In the genomic region with DNA sequence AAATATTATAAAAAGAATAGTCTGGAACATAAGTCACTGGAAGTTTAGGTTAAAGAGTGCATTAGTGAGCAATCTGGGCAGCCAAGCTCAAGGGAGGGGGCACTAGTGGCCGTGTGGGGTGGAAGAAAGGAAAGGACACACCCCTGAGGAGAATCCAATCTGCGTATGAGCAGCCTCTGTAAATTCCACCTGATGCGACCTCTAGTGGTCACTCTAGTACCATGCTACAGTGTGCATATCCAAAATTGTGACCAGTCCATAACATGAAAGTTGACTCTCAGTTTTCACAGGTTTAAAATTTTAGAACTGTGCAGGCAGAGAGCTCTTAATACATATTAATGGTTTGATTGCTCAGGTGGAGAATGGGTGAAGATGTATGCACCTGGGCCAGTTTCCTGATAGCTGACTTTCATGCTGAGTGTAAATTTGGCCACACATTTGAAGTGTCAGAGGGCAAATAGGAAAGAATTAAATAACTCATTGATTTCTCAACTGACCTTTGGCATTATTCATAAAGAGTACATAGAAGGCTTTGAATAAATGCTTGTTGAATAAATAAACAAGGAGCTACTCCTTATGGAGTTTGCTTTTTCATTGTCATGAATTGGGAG, we compare ENCODE assay signal across 8 cellular contexts.
DNase-seq lines count a peak whose midpoint lies in the region; ATAC-seq, FAIRE-seq and TF ChIP-seq lines count a peak whose summit lies in the region.

No MANE protein-coding gene starts in this region.

- CTCF ChIA-PET in HCT116 (lab: Charles Lee), result interaction anchor here (0.6 to 3.0 kb wide), 15 partner anchors 10 to 314 kb away, joined by 3 to 19 read pairs (median 3); no protein-coding TSS in a partner anchor

- no peak for FAIRE-seq in small intestine (lab: Jason Lieb, UNC)

- peak; percentile 32 to 89 (median 86); a peak in 5 of 6 replicates for TF ChIP-seq CTCF in HCT116 (IDR thresholded peaks at IDR 0.05 in 2 of 3, conservative IDR thresholded peaks at IDR 0.05 in 1 of 3; ENCODE audit: borderline replicate concordance in 1 of 3, insufficient read depth in 1 of 3, low read depth in 2 of 3, low read length in 2 of 3)
- TF ChIP-seq CTCF in LNCAP (IDR thresholded peaks at IDR 0.05), result peak; percentile 84
- TF ChIP-seq CTCF in RWPE2 (IDR thresholded peaks at IDR 0.05; ENCODE audit: poor library complexity, severe bottlenecking), result peak; percentile 84

- H3K4me1 ChIP-seq in HCT116 (ENCODE audit: control insufficient read depth in 1 of 2, insufficient read depth in 2 of 2, low read length in 2 of 2) (no peaks in the 10 kb centered on the region), RWPE2 (ENCODE audit: insufficient read depth, poor library complexity, severe bottlenecking) (peaks cover 23% of the 10 kb centered on the region), adipocyte (ENCODE audit: control insufficient read depth, insufficient read depth, low read length) (peaks cover 20% of the 10 kb centered on the region), right cardiac atrium (ENCODE audit: control insufficient read depth, insufficient read depth, low read length) (no peaks in the 10 kb centered on the region), small intestine (ENCODE audit: control insufficient read depth in 2 of 2, insufficient read depth in 1 of 2, low read depth in 1 of 2, low read length in 1 of 2) (no peaks in the 10 kb centered on the region)

- H3K4me3 ChIP-seq in HCT116 (replicated peaks in 1 of 2; ENCODE audit: low read depth in 1 of 2, low read length in 2 of 2) (no peak overlapping the region), RWPE2 (ENCODE audit: severe bottlenecking) (no peak overlapping the region), adipocyte (ENCODE audit: low read length) (no peak overlapping the region), right cardiac atrium (ENCODE audit: low read length) (no peak overlapping the region), small intestine (ENCODE audit: low read depth in 1 of 2, low read length in 2 of 2) (no peak overlapping the region)

- RAD21 ChIA-PET in HCT116 (lab: Charles Lee; ENCODE audit: low non-redundant PET in 1 of 2, low total read pairs in 2 of 2, uncharacterized antibody in 2 of 2, unreplicated experiment in 2 of 2), result no interaction called here

- BruUV-seq in HCT116 (replicated peaks; lab: Mats Ljungman, UMichigan), result no TSS peak

- H3K9ac ChIP-seq in HCT116 (ENCODE audit: low read length) (no peak overlapping the region), adipocyte (ENCODE audit: low read length) (no peak overlapping the region)

- WGBS in right cardiac atrium, result 0% methylated on average over 3 of the region's 3 CpGs
- WGBS in small intestine, 3 donors, result 0% methylated on average over 3 of the region's 3 CpGs

- no peaks in the 10 kb centered on the region; the same call in 1 of the 2 replicates for H3K27me3 ChIP-seq in HCT116 (ENCODE audit: insufficient read depth, low read length)
- no peaks in the 10 kb centered on the region for H3K27me3 ChIP-seq in RWPE2 (ENCODE audit: insufficient read depth, poor library complexity, severe bottlenecking)
- no peaks in the 10 kb centered on the region for H3K27me3 ChIP-seq in adipocyte (replicated peaks; ENCODE audit: control insufficient read depth, insufficient read depth, low read length)
- no peaks in the 10 kb centered on the region for H3K27me3 ChIP-seq in right cardiac atrium (ENCODE audit: control insufficient read depth, insufficient read depth)
- H3K27me3 ChIP-seq in small intestine (ENCODE audit: control insufficient read depth in 2 of 2, insufficient read depth in 2 of 2, low read length in 2 of 2), result no peaks in the 10 kb centered on the region

- H3K36me3 ChIP-seq in HCT116 (ENCODE audit: control insufficient read depth in 1 of 2, insufficient read depth in 2 of 2, low read length in 2 of 2), result no peaks in the 10 kb centered on the region
- no peaks in the 10 kb centered on the region; the same call in 1 of the 2 replicates for H3K36me3 ChIP-seq in RWPE2 (ENCODE audit: low read depth)
- H3K36me3 ChIP-seq in adipocyte (ENCODE audit: control insufficient read depth, insufficient read depth, low read length, severe bottlenecking), result no peaks in the 10 kb centered on the region
- no peaks in the 10 kb centered on the region for H3K36me3 ChIP-seq in small intestine (ENCODE audit: control insufficient read depth in 2 of 2, insufficient read depth in 2 of 2, low read length in 2 of 2)

- TF ChIP-seq POLR2A in HCT116 (IDR thresholded peaks at IDR 0.05; ENCODE audit: borderline replicate concordance, extremely low read depth, insufficient read depth, insufficient read length), result no peak

- no peak overlapping the region for H3K27ac ChIP-seq in HCT116 (ENCODE audit: low read depth, low read length)
- H3K27ac ChIP-seq in RWPE2 (ENCODE audit: poor library complexity, severe bottlenecking), result no peak overlapping the region
- H3K27ac ChIP-seq in right cardiac atrium (ENCODE audit: low read length), result no peak overlapping the region
- no peak overlapping the region for H3K27ac ChIP-seq in small intestine (ENCODE audit: low read depth in 1 of 2, low read length in 1 of 2)

- intact Hi-C loops in HCT116 (cut with micrococcal nuclease) (loop anchor here (1.0 to 10.0 kb wide), 2 partner anchors 246 to 530 kb away; no protein-coding TSS in a partner anchor), right cardiac atrium (cut with DNase I) (loop anchor here in 3 of 4 donors (5.0 to 10.0 kb wide), 2 partner anchors 248 to 250 kb away; no protein-coding TSS in a partner anchor)

- ATAC-seq in HCT116 (peak; percentile 100), RWPE2 (ENCODE audit: low read depth) (peak; percentile 86), right cardiac atrium (peak; percentile 86 to 92)

- no peaks in the 10 kb centered on the region for H3K9me3 ChIP-seq in HCT116 (ENCODE audit: control insufficient read depth in 1 of 2, insufficient read depth in 1 of 2, low read depth in 1 of 2, low read length in 2 of 2)
- peaks cover 11% of the 10 kb centered on the region for H3K9me3 ChIP-seq in RWPE2 (ENCODE audit: severe bottlenecking)
- H3K9me3 ChIP-seq in adipocyte (ENCODE audit: control insufficient read depth, low read length), result peaks cover 11% of the 10 kb centered on the region
- H3K9me3 ChIP-seq in right cardiac atrium (ENCODE audit: control insufficient read depth, low read length), result no peaks in the 10 kb centered on the region
- no peaks in the 10 kb centered on the region for H3K9me3 ChIP-seq in small intestine (ENCODE audit: control insufficient read depth, low read depth)

- TF ChIP-seq RAD21 in HCT116 (IDR thresholded peaks at IDR 0.05; ENCODE audit: low read depth), result peak; percentile 38; the same call in 1 of the 2 replicates

- H4K20me1 ChIP-seq in HCT116 (ENCODE audit: insufficient read depth), result no peaks in the 10 kb centered on the region

- POLR2A ChIA-PET in HCT116 (lab: Charles Lee), result no interaction called here

- DNase-seq in SIG-M5 treated with dmso at 0.1 percent for 504 hours (lab: John Stamatoyannopoulos, UW; ENCODE audit: unreplicated experiment) (peak; percentile 44), SIG-M5 (lab: John Stamatoyannopoulos, UW) (no peak), HCT116 (ENCODE audit: low read depth, low spot score) (peak; percentile 59), RWPE2 (ENCODE audit: low spot score) (no peak), adipocyte (ENCODE audit: low read depth) (peak; percentile 78), right cardiac atrium (peak in 1 of 3 donors; percentile 21), small intestine (peak; percentile 64)

- no peak overlapping the region for H2AFZ ChIP-seq in HCT116 (ENCODE audit: low read depth, low read length, poor library complexity, severe bottlenecking)

- no peaks in the 10 kb centered on the region for H3K9me2 ChIP-seq in HCT116 (ENCODE audit: insufficient read depth)

- no peaks in the 10 kb centered on the region for H3K79me2 ChIP-seq in HCT116 (ENCODE audit: insufficient read depth, low read length)

- no peak overlapping the region for H3K4me2 ChIP-seq in HCT116 (ENCODE audit: low read length)

TF ChIP-seq in HCT116, 20 proteins besides CTCF, POLR2A, EP300 and RAD21 (continues in another document):
- TF ChIP-seq CBX3 (IDR thresholded peaks at IDR 0.05; ENCODE audit: low read depth) (no peak), JUND (IDR thresholded peaks at IDR 0.05) (no peak), ELF1 (IDR thresholded peaks at IDR 0.05; ENCODE audit: borderline replicate concordance, low read depth) (no peak), TCF7L2 (IDR thresholded peaks at IDR 0.05; ENCODE audit: borderline replicate concordance, extremely low read depth, insufficient read depth, insufficient read length) (no peak), FOSL1 (IDR thresholded peaks at IDR 0.05; ENCODE audit: low read depth) (no peak), CEBPB (IDR thresholded peaks at IDR 0.05; ENCODE audit: low read depth) (no peak), EZH2phosphoT487 (IDR thresholded peaks at IDR 0.05; ENCODE audit: borderline replicate concordance) (no peak), SIN3A (IDR thresholded peaks at IDR 0.05; ENCODE audit: low read depth) (no peak)
- TF ChIP-seq, protein P1, sequence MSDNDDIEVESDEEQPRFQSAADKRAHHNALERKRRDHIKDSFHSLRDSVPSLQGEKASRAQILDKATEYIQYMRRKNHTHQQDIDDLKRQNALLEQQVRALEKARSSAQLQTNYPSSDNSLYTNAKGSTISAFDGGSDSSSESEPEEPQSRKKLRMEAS (IDR thresholded peaks at IDR 0.05), result no peak
- TF ChIP-seq, protein P2, sequence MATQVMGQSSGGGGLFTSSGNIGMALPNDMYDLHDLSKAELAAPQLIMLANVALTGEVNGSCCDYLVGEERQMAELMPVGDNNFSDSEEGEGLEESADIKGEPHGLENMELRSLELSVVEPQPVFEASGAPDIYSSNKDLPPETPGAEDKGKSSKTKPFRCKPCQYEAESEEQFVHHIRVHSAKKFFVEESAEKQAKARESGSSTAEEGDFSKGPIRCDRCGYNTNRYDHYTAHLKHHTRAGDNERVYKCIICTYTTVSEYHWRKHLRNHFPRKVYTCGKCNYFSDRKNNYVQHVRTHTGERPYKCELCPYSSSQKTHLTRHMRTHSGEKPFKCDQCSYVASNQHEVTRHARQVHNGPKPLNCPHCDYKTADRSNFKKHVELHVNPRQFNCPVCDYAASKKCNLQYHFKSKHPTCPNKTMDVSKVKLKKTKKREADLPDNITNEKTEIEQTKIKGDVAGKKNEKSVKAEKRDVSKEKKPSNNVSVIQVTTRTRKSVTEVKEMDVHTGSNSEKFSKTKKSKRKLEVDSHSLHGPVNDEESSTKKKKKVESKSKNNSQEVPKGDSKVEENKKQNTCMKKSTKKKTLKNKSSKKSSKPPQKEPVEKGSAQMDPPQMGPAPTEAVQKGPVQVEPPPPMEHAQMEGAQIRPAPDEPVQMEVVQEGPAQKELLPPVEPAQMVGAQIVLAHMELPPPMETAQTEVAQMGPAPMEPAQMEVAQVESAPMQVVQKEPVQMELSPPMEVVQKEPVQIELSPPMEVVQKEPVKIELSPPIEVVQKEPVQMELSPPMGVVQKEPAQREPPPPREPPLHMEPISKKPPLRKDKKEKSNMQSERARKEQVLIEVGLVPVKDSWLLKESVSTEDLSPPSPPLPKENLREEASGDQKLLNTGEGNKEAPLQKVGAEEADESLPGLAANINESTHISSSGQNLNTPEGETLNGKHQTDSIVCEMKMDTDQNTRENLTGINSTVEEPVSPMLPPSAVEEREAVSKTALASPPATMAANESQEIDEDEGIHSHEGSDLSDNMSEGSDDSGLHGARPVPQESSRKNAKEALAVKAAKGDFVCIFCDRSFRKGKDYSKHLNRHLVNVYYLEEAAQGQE (IDR thresholded peaks at IDR 0.05; ENCODE audit: low read depth), result no peak

Comparison
In these comparisons a context has a peak if more than half of its experiments do, and no peak if none do; other contexts are left out.
1. DNase-seq: peak in SIG-M5 treated with dmso at 0.1 percent for 504 hours (single experiment), HCT116 (single experiment), adipocyte (single experiment) and small intestine (single experiment); none in SIG-M5 (single experiment) and RWPE2 (single experiment).
2. Peak in every context shown above with its lines, with median percentiles within 50 percentile points of each other: ATAC-seq and CTCF ChIP-seq.